20 cellular contexts compared by ENCODE assay signal in genomic region chr18:35268811-35269210, GRCh38. TPM values are rescaled to one million over a fixed set of nuclear protein-coding genes. Genes with fewer than 3 reads are reported as not detected.
DNase-seq lines count a peak whose midpoint lies in the region; ATAC-seq and TF ChIP-seq lines count a peak whose summit lies in the region.
"Had no signal": no experiment of that assay in that cellular context is flagged by ENCODE, and none has a peak within 500 bp of the region (broad histone marks: within the 10 kb centered on the region; RNA-seq: fewer than 3 reads in every experiment).

No MANE protein-coding gene starts in this region.

- intact Hi-C loops in heart right ventricle (cut with DNase I): no loop called here

- peaks cover 26% of the 10 kb centered on the region for H3K4me1 Mint-ChIP-seq in activated naive CD8-positive, alpha-beta T cell (ENCODE audit: low read depth)
- H3K4me1 Mint-ChIP-seq in activated naive CD8-positive, alpha-beta T cell treated with anti-CD3 and anti-CD28 coated beads for 36 hours: peaks cover 15% of the 10 kb centered on the region

- no peak overlapping the region for H3K4me3 ChIP-seq in heart right ventricle

- no peak for DNase-seq in activated naive CD8-positive, alpha-beta T cell treated with anti-CD3 and anti-CD28 coated beads for 36 hours
- DNase-seq in OCI-M1 (lab: John Stamatoyannopoulos, UW) (peak; percentile 27), germinal center (ENCODE audit: low spot score) (peak; percentile 46), omental fat pad (ENCODE audit: low spot score) (no peak), heart right ventricle (no peak)
- no peak for DNase-seq in stimulated activated CD4-positive, alpha-beta T cell treated with anti-CD3 and anti-CD28 coated beads, Interleukin-12 subunit alpha, Interleukin-12 subunit beta, amount 100 ng/mL, for 4 hours
- DNase-seq: ACHN; activated CD8-positive, alpha-beta T cell treated with anti-CD3 and anti-CD28 coated beads, Interleukin-2, amount 10 ng/mL, durations not matched to agents 7 days and 5 days; dorsolateral prefrontal cortex; H7; NCI-H1048; NCI-H524; pancreas had no signal

- peak overlapping the region; percentile 93 for H3K4me3 Mint-ChIP-seq in activated naive CD8-positive, alpha-beta T cell
- no peak overlapping the region for H3K4me3 Mint-ChIP-seq in activated naive CD8-positive, alpha-beta T cell treated with anti-CD3 and anti-CD28 coated beads for 36 hours
- H3K4me3 Mint-ChIP-seq: type B pancreatic cell had no signal

- no peak for TF ChIP-seq CTCF in omental fat pad (IDR thresholded peaks at IDR 0.05)
- TF ChIP-seq CTCF in heart right ventricle (IDR thresholded peaks at IDR 0.05): no peak

- H3K27me3 ChIP-seq in heart right ventricle: no peaks in the 10 kb centered on the region
- H3K27me3 ChIP-seq: dorsolateral prefrontal cortex, pancreas had no signal

- peaks cover 2% of the 10 kb centered on the region for H3K36me3 Mint-ChIP-seq in activated naive CD8-positive, alpha-beta T cell
- H3K36me3 Mint-ChIP-seq in activated naive CD8-positive, alpha-beta T cell treated with anti-CD3 and anti-CD28 coated beads for 36 hours: peaks cover 50% of the 10 kb centered on the region

- H3K9me3 Mint-ChIP-seq in activated naive CD8-positive, alpha-beta T cell (ENCODE audit: low read depth): peaks cover 12% of the 10 kb centered on the region
- H3K9me3 Mint-ChIP-seq in activated naive CD8-positive, alpha-beta T cell treated with anti-CD3 and anti-CD28 coated beads for 36 hours: peaks cover 24% of the 10 kb centered on the region

- no peak overlapping the region for H3K27ac ChIP-seq in heart right ventricle
- H3K27ac ChIP-seq: pancreas, VCaP had no signal

- peaks cover 0 to 33% (median 0%) of the 10 kb centered on the region in 11 donors for H3K9me3 ChIP-seq in heart right ventricle
- H3K9me3 ChIP-seq: pancreas had no signal

- H3K36me3 ChIP-seq in heart right ventricle: peaks cover 0 to 6% (median 0%) of the 10 kb centered on the region in 9 donors
- H3K36me3 ChIP-seq: pancreas had no signal

- H3K27me3 Mint-ChIP-seq in activated naive CD8-positive, alpha-beta T cell: no peaks in the 10 kb centered on the region
- H3K27me3 Mint-ChIP-seq in activated naive CD8-positive, alpha-beta T cell treated with anti-CD3 and anti-CD28 coated beads for 36 hours: no peaks in the 10 kb centered on the region
- H3K27me3 Mint-ChIP-seq: stimulated activated naive CD8-positive, alpha-beta T cell treated with anti-CD3 and anti-CD28 coated beads, Interleukin-15, Interleukin-2, amounts not matched to agents 100 ng/mL and 50 ng/mL, for 24 hours; type B pancreatic cell had no signal

- peaks cover 0 to 12% (median 5%) of the 10 kb centered on the region in 9 donors for H3K4me1 ChIP-seq in heart right ventricle

- ATAC-seq in omental fat pad (ENCODE audit: low FRiP score): no peak
- no peak for ATAC-seq in heart right ventricle
- ATAC-seq in GM18498 (IDR thresholded peaks at IDR 0.05; ENCODE audit: unreplicated experiment): no peak
- ATAC-seq: activated CD8-positive, alpha-beta T cell treated with anti-CD3 and anti-CD28 coated beads, Interleukin-2, amount 10 ng/mL, durations not matched to agents 7 days and 5 days; left lobe of liver; sciatic nerve had no signal

- 78 to 95% methylated on average over 3 of the region's 3 CpGs for WGBS in heart right ventricle, 2 donors

- H3K27ac Mint-ChIP-seq in activated naive CD8-positive, alpha-beta T cell: no peak overlapping the region
- H3K27ac Mint-ChIP-seq in activated naive CD8-positive, alpha-beta T cell treated with anti-CD3 and anti-CD28 coated beads for 36 hours: no peak overlapping the region
- H3K27ac Mint-ChIP-seq: activated CD8-positive, alpha-beta T cell treated with anti-CD3 and anti-CD28 coated beads, Interleukin-2, amount 10 ng/mL, durations not matched to agents 7 days and 5 days; stimulated activated naive CD8-positive, alpha-beta T cell treated with anti-CD3 and anti-CD28 coated beads, Interleukin-15, Interleukin-2, amounts not matched to agents 100 ng/mL and 50 ng/mL, for 24 hours; type B pancreatic cell had no signal

RNA-seq across cellular contexts. Expression of gene ZSCAN30, which starts 21.2 kb away (rescaled TPM):
- 10 to 100 TPM; 11.9 to 12.0 TPM for total RNA-seq in activated naive CD8-positive, alpha-beta T cell treated with anti-CD3 and anti-CD28 coated beads for 36 hours
- 10 to 100 TPM in 3 of 4 donors, 1 to 10 TPM in 1; 9.5 to 14.0 (median 13.6) TPM for total RNA-seq in omental fat pad
- total RNA-seq in heart right ventricle: 10 to 100 TPM; 11.6 to 16.4 (median 14.2) TPM
- 10 to 100 TPM in 1 of 2 donors, 1 to 10 TPM in 1; 3.8 to 31.5 TPM for polyA plus RNA-seq in heart right ventricle

RNA-seq across cellular contexts. Expression of gene ZNF397, which starts 28.0 kb away (rescaled TPM):
- total RNA-seq in activated naive CD8-positive, alpha-beta T cell treated with anti-CD3 and anti-CD28 coated beads for 36 hours: 10 to 100 TPM; 12.6 to 13.2 TPM
- total RNA-seq in omental fat pad (10 to 100 TPM; 15.9 to 33.9 (median 22.8) TPM), heart right ventricle (10 to 100 TPM; 12.7 to 18.6 (median 14.6) TPM)
- polyA plus RNA-seq in heart right ventricle: 10 to 100 TPM in 1 of 2 donors, 1 to 10 TPM in 1; 7.6 to 12.1 TPM

Comparison
In these comparisons a context has a peak if more than half of its experiments do, and no peak if none do; other contexts are left out.
1. DNase-seq: peak in OCI-M1 (single experiment) and germinal center (single experiment); none in activated naive CD8-positive, alpha-beta T cell treated with anti-CD3 and anti-CD28 coated beads for 36 hours (single experiment), omental fat pad (single experiment), heart right ventricle (0 of 2) and stimulated activated CD4-positive, alpha-beta T cell treated with anti-CD3 and anti-CD28 coated beads, Interleukin-12 subunit alpha, Interleukin-12 subunit beta, amount 100 ng/mL, for 4 hours (single experiment).